ENCODE assay signal across 16 cellular contexts in genomic region chr17:15498107-15498506, GRCh38. TPM values are rescaled to one million over a fixed set of nuclear protein-coding genes. Genes with fewer than 3 reads are reported as not detected.
A peak's percentile ranks its signal among the peaks of the same experiment; 100 is the strongest.
DNase-seq lines count a peak whose midpoint lies in the region; ATAC-seq and TF ChIP-seq lines count a peak whose summit lies in the region.
"Had no signal": no experiment of that assay in that cellular context is flagged by ENCODE, and none has a peak within 500 bp of the region (broad histone marks: within the 10 kb centered on the region; RNA-seq: fewer than 3 reads in every experiment).

No MANE protein-coding gene starts in this region.

- WGBS in psoas muscle, 3 donors = 62 to 87% (median 74%) methylated on average over 2 of the region's 2 CpGs

- no peak overlapping the region for H3K4me3 Mint-ChIP-seq in activated CD8-positive, alpha-beta memory T cell treated with anti-CD3 and anti-CD28 coated beads, Interleukin-2, amount 10 ng/mL, durations not matched to agents 7 days and 5 days
- no peak overlapping the region for H3K4me3 Mint-ChIP-seq in activated CD8-positive, alpha-beta T cell treated with anti-CD3 and anti-CD28 coated beads for 36 hours
- H3K4me3 Mint-ChIP-seq: activated CD4-positive, alpha-beta T cell treated with anti-CD3 and anti-CD28 coated beads, Interleukin-2, amount 10 ng/mL, durations not matched to agents 7 days and 5 days; natural killer cell; stimulated activated memory B cell treated with anti-CD40 and anti-IgM and Interleukin-4, amounts not matched to agents 10 μg/mL and 1 μg/mL and 100 μg/mL, for 72 hours had no signal

- peaks cover 15% of the 10 kb centered on the region for H3K36me3 Mint-ChIP-seq in activated CD8-positive, alpha-beta memory T cell treated with anti-CD3 and anti-CD28 coated beads, Interleukin-2, amount 10 ng/mL, durations not matched to agents 7 days and 5 days
- peaks cover 11% of the 10 kb centered on the region for H3K36me3 Mint-ChIP-seq in activated CD8-positive, alpha-beta T cell treated with anti-CD3 and anti-CD28 coated beads for 36 hours (ENCODE audit: low read depth)
- H3K36me3 Mint-ChIP-seq: natural killer cell had no signal

- intact Hi-C loops in activated CD8-positive, alpha-beta T cell treated with anti-CD3 and anti-CD28 coated beads for 36 hours (cut with micrococcal nuclease) = no loop called here
- intact Hi-C loops in psoas muscle (cut with DNase I) = loop anchor here in 1 of 2 donors (5.0 kb wide), 1 partner anchor 36 kb away; no protein-coding TSS in a partner anchor

- CTCF ChIA-PET in activated CD8-positive, alpha-beta memory T cell treated with anti-CD3 and anti-CD28 coated beads, Interleukin-2, amount 10 ng/mL, durations not matched to agents 7 days and 5 days (lab: Charles Lee) = no interaction called here
- CTCF ChIA-PET in activated CD8-positive, alpha-beta T cell treated with anti-CD3 and anti-CD28 coated beads for 36 hours (lab: Charles Lee) = interaction anchor here (1.2 kb wide), 1 partner anchor 21 kb away, joined by 4 read pairs; no protein-coding TSS in a partner anchor

- peaks cover 21% of the 10 kb centered on the region for H3K4me1 ChIP-seq in psoas muscle

- no peaks in the 10 kb centered on the region for H3K9me3 ChIP-seq in psoas muscle
- H3K9me3 ChIP-seq: HAP-1 had no signal

- H3K4me3 ChIP-seq in psoas muscle (no peak overlapping the region), brain microvascular endothelial cell (ENCODE audit: low read depth, low read length) (no peak overlapping the region)
- H3K4me3 ChIP-seq: HAP-1 had no signal

- in situ Hi-C loops in brain microvascular endothelial cell (cut with HindIII; ENCODE audit: low pct_ligation_motif_present, low sequenced_read_pairs) = loop anchor here (25.0 kb wide), 1 partner anchor 211 kb away; no protein-coding TSS in a partner anchor

- H3K27me3 ChIP-seq in psoas muscle (ENCODE audit: insufficient read depth in 3 of 3, low read length in 2 of 3) (no peaks in the 10 kb centered on the region), brain microvascular endothelial cell (replicated peaks) (no peaks in the 10 kb centered on the region)

- no peaks in the 10 kb centered on the region for H3K27me3 Mint-ChIP-seq in activated CD8-positive, alpha-beta memory T cell treated with anti-CD3 and anti-CD28 coated beads, Interleukin-2, amount 10 ng/mL, durations not matched to agents 7 days and 5 days
- no peaks in the 10 kb centered on the region for H3K27me3 Mint-ChIP-seq in activated CD8-positive, alpha-beta T cell treated with anti-CD3 and anti-CD28 coated beads for 36 hours
- H3K27me3 Mint-ChIP-seq: activated CD4-positive, alpha-beta T cell treated with anti-CD3 and anti-CD28 coated beads, Interleukin-2, amount 10 ng/mL, durations not matched to agents 7 days and 5 days; stimulated activated memory B cell treated with anti-CD40 and anti-IgM and Interleukin-4, amounts not matched to agents 10 μg/mL and 1 μg/mL and 100 μg/mL, for 72 hours had no signal

- no peak for DNase-seq in activated CD8-positive, alpha-beta memory T cell treated with anti-CD3 and anti-CD28 coated beads, Interleukin-2, amount 10 ng/mL, durations not matched to agents 7 days and 5 days
- no peak for DNase-seq in activated CD8-positive, alpha-beta memory T cell treated with anti-CD3 and anti-CD28 coated beads, Interleukin-2, amount 50 U/mL, for 48 hours
- DNase-seq in M059J (ENCODE audit: low read depth) (peak; percentile 32), psoas muscle (no peak), COLO668 (lab: John Stamatoyannopoulos, UW; ENCODE audit: unreplicated experiment) (no peak), brain microvascular endothelial cell (no peak), hippocampal formation (lab: John Stamatoyannopoulos, UW) (no peak)
- DNase-seq in activated CD8-positive, alpha-beta T cell treated with anti-CD3 and anti-CD28 coated beads for 36 hours = peak; percentile 36
- DNase-seq: activated CD4-positive, alpha-beta T cell treated with anti-CD3 and anti-CD28 coated beads, Interleukin-2, amount 10 ng/mL, durations not matched to agents 7 days and 5 days; DMS79; left ventricle myocardium superior; natural killer cell; NCI-H187 treated with DMSO at 0.1 percent for 48 hours; stimulated activated CD4-positive, alpha-beta T cell treated with anti-CD3 and anti-CD28 coated beads, Interleukin-2, amount 100 ng/mL, for 24 hours had no signal

- POLR2A ChIA-PET in activated CD8-positive, alpha-beta T cell treated with anti-CD3 and anti-CD28 coated beads for 36 hours (lab: Charles Lee) = interaction anchor here (1.0 kb wide), 1 partner anchor 165 kb away, joined by 3 read pairs; no protein-coding TSS in a partner anchor

- TF ChIP-seq CTCF in activated CD8-positive, alpha-beta T cell treated with anti-CD3 and anti-CD28 coated beads for 36 hours (IDR thresholded peaks at IDR 0.05) = no peak
- TF ChIP-seq CTCF in psoas muscle (IDR thresholded peaks at IDR 0.05) (no peak), brain microvascular endothelial cell (IDR thresholded peaks at IDR 0.05; ENCODE audit: low read depth, low read length, missing control alignments) (no peak)

- H3K36me3 ChIP-seq in psoas muscle (ENCODE audit: insufficient read depth in 1 of 2, low read depth in 1 of 2) = no peaks in the 10 kb centered on the region
- H3K36me3 ChIP-seq in brain microvascular endothelial cell (replicated peaks) = no peaks in the 10 kb centered on the region

- H3K27ac Mint-ChIP-seq in activated CD8-positive, alpha-beta memory T cell treated with anti-CD3 and anti-CD28 coated beads, Interleukin-2, amount 10 ng/mL, durations not matched to agents 7 days and 5 days = no peak overlapping the region
- H3K27ac Mint-ChIP-seq in activated CD8-positive, alpha-beta T cell treated with anti-CD3 and anti-CD28 coated beads for 36 hours = no peak overlapping the region
- H3K27ac Mint-ChIP-seq: activated CD4-positive, alpha-beta T cell treated with anti-CD3 and anti-CD28 coated beads, Interleukin-2, amount 10 ng/mL, durations not matched to agents 7 days and 5 days; natural killer cell; stimulated activated memory B cell treated with anti-CD40 and anti-IgM and Interleukin-4, amounts not matched to agents 10 μg/mL and 1 μg/mL and 100 μg/mL, for 72 hours had no signal

- no peaks in the 10 kb centered on the region for H3K9me3 Mint-ChIP-seq in activated CD8-positive, alpha-beta memory T cell treated with anti-CD3 and anti-CD28 coated beads, Interleukin-2, amount 10 ng/mL, durations not matched to agents 7 days and 5 days (ENCODE audit: low read depth)
- no peaks in the 10 kb centered on the region for H3K9me3 Mint-ChIP-seq in activated CD8-positive, alpha-beta T cell treated with anti-CD3 and anti-CD28 coated beads for 36 hours
- H3K9me3 Mint-ChIP-seq: activated CD4-positive, alpha-beta T cell treated with anti-CD3 and anti-CD28 coated beads, Interleukin-2, amount 10 ng/mL, durations not matched to agents 7 days and 5 days; natural killer cell; stimulated activated memory B cell treated with anti-CD40 and anti-IgM and Interleukin-4, amounts not matched to agents 10 μg/mL and 1 μg/mL and 100 μg/mL, for 72 hours had no signal

- peak; percentile 51 for ATAC-seq in activated CD8-positive, alpha-beta memory T cell treated with anti-CD3 and anti-CD28 coated beads, Interleukin-2, amount 10 ng/mL, durations not matched to agents 7 days and 5 days
- ATAC-seq in activated CD8-positive, alpha-beta T cell treated with anti-CD3 and anti-CD28 coated beads for 36 hours = peak; percentile 67
- peak in 3 of 4 donors; percentile 33 to 65 (median 60) for ATAC-seq in psoas muscle
- ATAC-seq: left ventricle myocardium superior; natural killer cell; stimulated activated memory B cell treated with anti-CD40 and anti-IgM and Interleukin-4, amounts not matched to agents 10 μg/mL and 1 μg/mL and 100 μg/mL, for 72 hours had no signal

- H3K27ac ChIP-seq in psoas muscle (no peak overlapping the region), brain microvascular endothelial cell (no peak overlapping the region)

- H3K4me1 Mint-ChIP-seq in activated CD8-positive, alpha-beta memory T cell treated with anti-CD3 and anti-CD28 coated beads, Interleukin-2, amount 10 ng/mL, durations not matched to agents 7 days and 5 days = peaks cover 4% of the 10 kb centered on the region
- peaks cover 6% of the 10 kb centered on the region for H3K4me1 Mint-ChIP-seq in activated CD8-positive, alpha-beta T cell treated with anti-CD3 and anti-CD28 coated beads for 36 hours (ENCODE audit: low read depth)

RNA-seq across cellular contexts. Expression of gene CDRT4, which starts 30.7 kb away (rescaled TPM):
- 1 to 10 TPM; 4.9 to 8.4 TPM for total RNA-seq in activated CD8-positive, alpha-beta memory T cell treated with anti-CD3 and anti-CD28 coated beads, Interleukin-2, amount 10 ng/mL, durations not matched to agents 7 days and 5 days
- 0.59 TPM in 1 of 2 replicates, not detected in the other for total RNA-seq in M059J (2014; rRNA removed; shearing (Covaris generic))
- total RNA-seq in activated CD8-positive, alpha-beta T cell treated with anti-CD3 and anti-CD28 coated beads for 36 hours = 1 to 10 TPM; 3.6 to 3.7 TPM
- total RNA-seq in psoas muscle = 1 to 10 TPM in 1 of 4 donors, under 1 TPM in 3; 0.62 to 2.0 (median 0.86) TPM
- under 1 TPM in 2 of 3 donors, not detected in 1; 0.29 to 0.31 TPM for polyA plus RNA-seq in psoas muscle

Comparison
In these comparisons a context has a peak if more than half of its experiments do, and no peak if none do; other contexts are left out.
1. DNase-seq: peak in M059J (single experiment) and activated CD8-positive, alpha-beta T cell treated with anti-CD3 and anti-CD28 coated beads for 36 hours (single experiment); none in activated CD8-positive, alpha-beta memory T cell treated with anti-CD3 and anti-CD28 coated beads, Interleukin-2, amount 10 ng/mL, durations not matched to agents 7 days and 5 days (single experiment), activated CD8-positive, alpha-beta memory T cell treated with anti-CD3 and anti-CD28 coated beads, Interleukin-2, amount 50 U/mL, for 48 hours (single experiment), psoas muscle (0 of 2), COLO668 (single experiment), brain microvascular endothelial cell (single experiment) and hippocampal formation (0 of 2).
2. Peak in every context shown above with its lines, with median percentiles within 50 percentile points of each other: ATAC-seq.